ENCODE assay signal across 8 cellular contexts in genomic region chr4:57109847-57110634, GRCh38. TPM values are rescaled to one million over a fixed set of nuclear protein-coding genes. Genes with fewer than 3 reads are reported as not detected.
DNase-seq lines count a peak whose midpoint lies in the region; ATAC-seq and TF ChIP-seq lines count a peak whose summit lies in the region.

IGFBP7 (minus strand) TSS chr4:57110385; CDS start chr4:57110351, 34 bp downstream.

- in situ Hi-C loops in Caki2 (cut with HindIII; ENCODE audit: low pct_unique_long_range_greater_than_20kb, low sequenced_read_pairs): no loop called here

- H3K4me3 ChIP-seq in iPS-11a (ENCODE audit: low read depth, low read length) (peak within 1 kb of the TSS; percentile 47), retinal pigment epithelial cell (ENCODE audit: low read length) (peak within 1 kb of the TSS; percentile 91)

- DNase-seq in Caki2 (ENCODE audit: low read depth): peak; percentile 68
- DNase-seq in MV-4-11 (lab: John Stamatoyannopoulos, UW): peak; percentile 63
- DNase-seq in MCF 10A (ENCODE audit: unreplicated experiment): no peak
- DNase-seq in retinal pigment epithelial cell (ENCODE audit: low read depth): no peak
- DNase-seq in GF-D8 (lab: John Stamatoyannopoulos, UW): no peak

- no peak within 1 kb of the TSS for H3K27ac Mint-ChIP-seq in MCF 10A (ENCODE audit: low read depth, unreplicated experiment)

- intact Hi-C loops in MCF 10A (cut with micrococcal nuclease): loop anchor here (10.0 kb wide), 1 partner anchor 75 kb away; no protein-coding TSS in a partner anchor

- H3K9me3 Mint-ChIP-seq in MCF 10A (ENCODE audit: unreplicated experiment): no peaks in the 10 kb centered on the region

- POLR2A ChIA-PET in MCF 10A (lab: Yijun Ruan, JAX): no interaction called here

- BruUV-seq in MCF 10A (replicated peaks; lab: Mats Ljungman, UMichigan): no TSS peak

- TF ChIP-seq CTCF in MCF 10A (IDR thresholded peaks at IDR 0.05; ENCODE audit: unreplicated experiment): no peak
- TF ChIP-seq CTCF in retinal pigment epithelial cell (conservative IDR thresholded peaks at IDR 0.05; ENCODE audit: low read depth, low read length): no peak

- H3K4me1 Mint-ChIP-seq in MCF 10A (ENCODE audit: insufficient read depth, unreplicated experiment): peaks cover 30% of the 10 kb centered on the region

- peak; percentile 46 for ATAC-seq in GM21381 (IDR thresholded peaks at IDR 0.05; ENCODE audit: unreplicated experiment)
- ATAC-seq in HG03280 (IDR thresholded peaks at IDR 0.05; ENCODE audit: unreplicated experiment): no peak

- H3K36me3 Mint-ChIP-seq in MCF 10A (ENCODE audit: insufficient read depth, unreplicated experiment): no peaks in the 10 kb centered on the region

- CTCF ChIA-PET in MCF 10A (lab: Yijun Ruan, JAX): interaction anchor here (0.8 kb wide), 1 partner anchor 280 kb away, joined by 4 read pairs; no protein-coding TSS in a partner anchor

- no peaks in the 10 kb centered on the region for H3K27me3 Mint-ChIP-seq in MCF 10A (ENCODE audit: insufficient read depth, unreplicated experiment)

- H3K4me3 Mint-ChIP-seq in MCF 10A (ENCODE audit: unreplicated experiment): peak within 1 kb of the TSS; percentile 68

RNA-seq across cellular contexts. Expression of gene IGFBP7, which starts in this region (rescaled TPM):
- 1,275 and 1,415 TPM in 2 replicates for total RNA-seq in Caki2 (2014; rRNA removed; shearing (Covaris generic); ENCODE audit: low replicate concordance)
- total RNA-seq in MCF 10A (2022): 55.2 and 61.9 TPM in 2 replicates

Comparison
In these comparisons a context has a peak if more than half of its experiments do, and no peak if none do; other contexts are left out.
1. RNA of gene IGFBP7 (total RNA-seq): 1,275 to 1,415 TPM in Caki2; 55.2 to 61.9 TPM in MCF 10A; every median in the first group is over 10 times any median in the second.
2. DNase-seq: peak in Caki2 (single experiment) and MV-4-11 (single experiment); none in MCF 10A (single experiment), retinal pigment epithelial cell (single experiment) and GF-D8 (single experiment).